In genomic region chr2:152466041-152466440, GRCh38 we compare ENCODE assay signal across 11 cellular contexts.
DNase-seq lines count a peak whose midpoint lies in the region; ATAC-seq, FAIRE-seq and TF ChIP-seq lines count a peak whose summit lies in the region.
"Had no signal": no experiment of that assay in that cellular context is flagged by ENCODE, and none has a peak within 500 bp of the region (broad histone marks: within the 10 kb centered on the region; RNA-seq: fewer than 3 reads in every experiment).

No MANE protein-coding gene starts in this region.

- TF ChIP-seq CTCF in mammary epithelial cell (conservative IDR thresholded peaks at IDR 0.05 in 1 of 2, IDR thresholded peaks at IDR 0.05 in 1 of 2; ENCODE audit: extremely low read depth in 1 of 2, insufficient read depth in 1 of 2, low read depth in 1 of 2, low read length in 2 of 2) (no peak), Caco-2 (IDR thresholded peaks at IDR 0.05; ENCODE audit: insufficient read depth in 1 of 2, low read depth in 1 of 2, low read length in 1 of 2, severe bottlenecking in 1 of 2, unreplicated experiment in 1 of 2) (no peak)

- POLR2A ChIA-PET in Caco-2 (lab: Charles Lee) = no interaction called here

- no peaks in the 10 kb centered on the region for H3K27me3 Mint-ChIP-seq in Caco-2 (ENCODE audit: insufficient read depth, unreplicated experiment)
- H3K27me3 Mint-ChIP-seq: activated naive CD4-positive, alpha-beta T cell treated with anti-CD3 and anti-CD28 coated beads, Interleukin-2, amount 50 U/mL, for 24 hours had no signal

- peak; percentile 49 for ATAC-seq in GM18907 (IDR thresholded peaks at IDR 0.05; ENCODE audit: unreplicated experiment)

- H3K4me3 Mint-ChIP-seq in Caco-2 (ENCODE audit: unreplicated experiment) = no peak overlapping the region
- H3K4me3 Mint-ChIP-seq: activated naive CD4-positive, alpha-beta T cell treated with anti-CD3 and anti-CD28 coated beads, Interleukin-2, amount 50 U/mL, for 24 hours had no signal

- H3K36me3 ChIP-seq in mammary epithelial cell (ENCODE audit: insufficient read depth, low read length) (no peaks in the 10 kb centered on the region), small intestine (ENCODE audit: control insufficient read depth in 2 of 2, insufficient read depth in 2 of 2, low read length in 2 of 2) (no peaks in the 10 kb centered on the region), Caco-2 (ENCODE audit: control insufficient read depth, insufficient read depth, low read length) (no peaks in the 10 kb centered on the region)

- H3K9ac ChIP-seq in mammary epithelial cell (ENCODE audit: insufficient read depth, low read length) = no peak overlapping the region

- H3K4me3 ChIP-seq in mammary epithelial cell (replicated peaks in 1 of 3; ENCODE audit: insufficient read depth in 1 of 3, low read depth in 2 of 3, low read length in 3 of 3) = no peak overlapping the region
- no peak overlapping the region for H3K4me3 ChIP-seq in small intestine (ENCODE audit: low read depth in 1 of 2, low read length in 2 of 2)
- no peak overlapping the region for H3K4me3 ChIP-seq in Caco-2 (ENCODE audit: low read depth, low read length)

- WGBS in mammary epithelial cell (ENCODE audit: low coverage, missing lambda C conversion rate) = 83% methylated on average over 1 of the region's 6 CpGs
- WGBS in small intestine, 3 donors = 26 to 62% (median 41%) methylated on average over 6 of the region's 6 CpGs

- intact Hi-C loops in mammary epithelial cell (cut with micrococcal nuclease) (loop anchor here (2.0 to 5.0 kb wide), 2 partner anchors 129 to 275 kb away; partner anchors contain the start of gene FMNL2), Caco-2 (cut with micrococcal nuclease; ENCODE audit: unreplicated experiment) (no loop called here)

- no peaks in the 10 kb centered on the region for H4K20me1 ChIP-seq in mammary epithelial cell (ENCODE audit: insufficient read depth, low read length)

- peak overlapping the region; percentile 62 for H3K4me2 ChIP-seq in mammary epithelial cell (ENCODE audit: insufficient read depth, low read depth, low read length)

- H3K27ac Mint-ChIP-seq in Caco-2 (ENCODE audit: unreplicated experiment) = no peak overlapping the region
- H3K27ac Mint-ChIP-seq: activated naive CD4-positive, alpha-beta T cell treated with anti-CD3 and anti-CD28 coated beads, Interleukin-2, amount 50 U/mL, for 24 hours had no signal

- no peak overlapping the region for H2AFZ ChIP-seq in mammary epithelial cell (ENCODE audit: low read depth, low read length)

- peaks cover 50% of the 10 kb centered on the region for H3K4me1 Mint-ChIP-seq in Caco-2 (ENCODE audit: low read depth, unreplicated experiment)
- H3K4me1 Mint-ChIP-seq: activated naive CD4-positive, alpha-beta T cell treated with anti-CD3 and anti-CD28 coated beads, Interleukin-2, amount 50 U/mL, for 24 hours had no signal

- H3K27me3 ChIP-seq in mammary epithelial cell (ENCODE audit: insufficient read depth, low read length) = no peaks in the 10 kb centered on the region
- no peaks in the 10 kb centered on the region for H3K27me3 ChIP-seq in small intestine (ENCODE audit: control insufficient read depth in 2 of 2, insufficient read depth in 2 of 2, low read length in 2 of 2)
- no peaks in the 10 kb centered on the region; the same call in 1 of the 2 replicates for H3K27me3 ChIP-seq in Caco-2 (replicated peaks; ENCODE audit: control insufficient read depth, insufficient read depth, low read length)

- DNase-seq in HPDE6-E6E7 (ENCODE audit: extremely low spot score) = peak; percentile 44
- no peak for DNase-seq in mammary epithelial cell
- DNase-seq in small intestine = peak; percentile 54
- no peak for DNase-seq in cortex of kidney (lab: John Stamatoyannopoulos, UW)
- DNase-seq in Caco-2 = no peak
- no peak for DNase-seq in NAMALWA (ENCODE audit: low spot score)
- DNase-seq in NOMO-1 treated with DMSO at 0.1 percent for 48 hours (lab: John Stamatoyannopoulos, UW; ENCODE audit: unreplicated experiment) = no peak
- DNase-seq: NCI-H1417 treated with DMSO at 0.1 percent for 48 hours, T-helper 9 cell had no signal

- FAIRE-seq in small intestine (lab: Jason Lieb, UNC) = no peak

- BruUV-seq in mammary epithelial cell (replicated peaks; lab: Mats Ljungman, UMichigan) (no TSS peak), Caco-2 (replicated peaks; lab: Mats Ljungman, UMichigan) (no TSS peak)

- dilution Hi-C loops in mammary epithelial cell (cut with HindIII; ENCODE audit: low sequenced_read_pairs) = no loop called here

- in situ Hi-C loops in mammary epithelial cell (cut with MboI; ENCODE audit: low sequenced_read_pairs in 2 of 2) = no loop called here

- H3K9me3 ChIP-seq in mammary epithelial cell (replicated peaks; ENCODE audit: insufficient read depth, low read length) (no peaks in the 10 kb centered on the region), small intestine (ENCODE audit: control insufficient read depth, low read depth) (no peaks in the 10 kb centered on the region), Caco-2 (no peaks in the 10 kb centered on the region)

- peaks cover 29% of the 10 kb centered on the region for H3K4me1 ChIP-seq in mammary epithelial cell (ENCODE audit: insufficient read depth, low read length)
- H3K4me1 ChIP-seq in small intestine (ENCODE audit: control insufficient read depth in 2 of 2, insufficient read depth in 1 of 2, low read depth in 1 of 2, low read length in 1 of 2) = peaks cover 2 to 3% of the 10 kb centered on the region in 2 donors
- peaks cover 37% of the 10 kb centered on the region for H3K4me1 ChIP-seq in Caco-2

- CTCF ChIA-PET in mammary epithelial cell (lab: Charles Lee; ENCODE audit: low non-redundant PET) (no interaction called here), Caco-2 (lab: Charles Lee) (no interaction called here)

- H3K9me3 Mint-ChIP-seq in Caco-2 (ENCODE audit: unreplicated experiment) = no peaks in the 10 kb centered on the region
- H3K9me3 Mint-ChIP-seq: activated naive CD4-positive, alpha-beta T cell treated with anti-CD3 and anti-CD28 coated beads, Interleukin-2, amount 50 U/mL, for 24 hours had no signal

- no peaks in the 10 kb centered on the region for H3K36me3 Mint-ChIP-seq in Caco-2 (ENCODE audit: insufficient read depth, unreplicated experiment)
- H3K36me3 Mint-ChIP-seq: activated naive CD4-positive, alpha-beta T cell treated with anti-CD3 and anti-CD28 coated beads, Interleukin-2, amount 50 U/mL, for 24 hours had no signal

- peaks cover 93% of the 10 kb centered on the region for H3K79me2 ChIP-seq in mammary epithelial cell (ENCODE audit: insufficient read depth, low read length)

- H3K27ac ChIP-seq in mammary epithelial cell (ENCODE audit: insufficient read depth, low read depth, low read length) (no peak overlapping the region), small intestine (ENCODE audit: low read depth in 1 of 2, low read length in 1 of 2) (no peak overlapping the region)

Comparison
In these comparisons a context has a peak if more than half of its experiments do, and no peak if none do; other contexts are left out.
1. DNase-seq: peak in HPDE6-E6E7 (single experiment) and small intestine (single experiment); none in mammary epithelial cell (single experiment), cortex of kidney (single experiment), Caco-2 (0 of 2), NAMALWA (single experiment) and NOMO-1 treated with DMSO at 0.1 percent for 48 hours (single experiment).